ENCODE assay signal across 8 cellular contexts in genomic region chr5:10607023-10607665, GRCh38. TPM values are rescaled to one million over a fixed set of nuclear protein-coding genes. Genes with fewer than 3 reads are reported as not detected.
DNase-seq lines count a peak whose midpoint lies in the region; ATAC-seq and TF ChIP-seq lines count a peak whose summit lies in the region.

No MANE protein-coding gene starts in this region.

- POLR2A ChIA-PET in activated naive CD8-positive, alpha-beta T cell treated with anti-CD3 and anti-CD28 coated beads, Interleukin-2, amount 10 ng/mL, durations not matched to agents 7 days and 5 days (lab: Charles Lee): interaction anchor here (0.8 kb wide), 1 partner anchor 254 kb away, joined by 3 read pairs; the partner anchor contains the start of gene MARCHF6

- ATAC-seq in HG02678 (IDR thresholded peaks at IDR 0.05; ENCODE audit: unreplicated experiment): peak; percentile 81
- peak; percentile 62 for ATAC-seq in activated naive CD8-positive, alpha-beta T cell treated with anti-CD3 and anti-CD28 coated beads, Interleukin-2, amount 10 ng/mL, durations not matched to agents 7 days and 5 days (ENCODE audit: low read depth)
- ATAC-seq in lower lobe of right lung: peak; percentile 59 to 65

- peaks cover 7% of the 10 kb centered on the region for H3K36me3 Mint-ChIP-seq in activated CD4-positive, alpha-beta T cell treated with anti-CD3 and anti-CD28 coated beads, Interleukin-2, amount 10 ng/mL, durations not matched to agents 24 days and 14 days (ENCODE audit: low read depth)
- H3K36me3 Mint-ChIP-seq in activated naive CD8-positive, alpha-beta T cell treated with anti-CD3 and anti-CD28 coated beads, Interleukin-2, amount 10 ng/mL, durations not matched to agents 7 days and 5 days: no peaks in the 10 kb centered on the region

- no peaks in the 10 kb centered on the region for H3K27me3 Mint-ChIP-seq in activated CD4-positive, alpha-beta T cell treated with anti-CD3 and anti-CD28 coated beads, Interleukin-2, amount 10 ng/mL, durations not matched to agents 24 days and 14 days
- H3K27me3 Mint-ChIP-seq in activated naive CD8-positive, alpha-beta T cell treated with anti-CD3 and anti-CD28 coated beads, Interleukin-2, amount 10 ng/mL, durations not matched to agents 7 days and 5 days: peaks cover 8% of the 10 kb centered on the region

- peaks cover 26% of the 10 kb centered on the region for H3K4me1 ChIP-seq in lower lobe of right lung

- H3K9me3 ChIP-seq in lower lobe of right lung: no peaks in the 10 kb centered on the region

- H3K9me3 Mint-ChIP-seq in activated CD4-positive, alpha-beta T cell treated with anti-CD3 and anti-CD28 coated beads, Interleukin-2, amount 10 ng/mL, durations not matched to agents 24 days and 14 days: no peaks in the 10 kb centered on the region
- H3K9me3 Mint-ChIP-seq in activated naive CD8-positive, alpha-beta T cell treated with anti-CD3 and anti-CD28 coated beads, Interleukin-2, amount 10 ng/mL, durations not matched to agents 7 days and 5 days: no peaks in the 10 kb centered on the region

- H3K4me3 ChIP-seq in lower lobe of right lung: no peak overlapping the region

- no peaks in the 10 kb centered on the region for H3K27me3 ChIP-seq in lower lobe of right lung (ENCODE audit: low read depth)

- peaks cover 26% of the 10 kb centered on the region for H3K4me1 Mint-ChIP-seq in activated CD4-positive, alpha-beta T cell treated with anti-CD3 and anti-CD28 coated beads, Interleukin-2, amount 10 ng/mL, durations not matched to agents 24 days and 14 days
- H3K4me1 Mint-ChIP-seq in activated naive CD8-positive, alpha-beta T cell treated with anti-CD3 and anti-CD28 coated beads, Interleukin-2, amount 10 ng/mL, durations not matched to agents 7 days and 5 days: peaks cover 12% of the 10 kb centered on the region

- DNase-seq in activated CD4-positive, alpha-beta T cell treated with anti-CD3 and anti-CD28 coated beads, Interleukin-2, amount 10 ng/mL, durations not matched to agents 24 days and 14 days: no peak
- no peak for DNase-seq in activated CD4-positive, alpha-beta T cell treated with anti-CD3 and anti-CD28 coated beads, Interleukin-2, amount 50 U/mL, for 48 hours
- DNase-seq in NCI-H187 treated with DMSO at 0.1 percent for 48 hours (lab: John Stamatoyannopoulos, UW) (peak; percentile 98), lower lobe of right lung (no peak), NCI-H446 treated with DMSO at 0.1 percent for 48 hours (lab: John Stamatoyannopoulos, UW) (no peak), AG08396 (ENCODE audit: low spot score) (no peak)
- no peak for DNase-seq in activated naive CD8-positive, alpha-beta T cell treated with anti-CD3 and anti-CD28 coated beads, Interleukin-2, amount 10 ng/mL, durations not matched to agents 7 days and 5 days

- H3K4me3 Mint-ChIP-seq in activated CD4-positive, alpha-beta T cell treated with anti-CD3 and anti-CD28 coated beads, Interleukin-2, amount 10 ng/mL, durations not matched to agents 24 days and 14 days: peak overlapping the region; percentile 70
- peak overlapping the region; percentile 67 for H3K4me3 Mint-ChIP-seq in activated naive CD8-positive, alpha-beta T cell treated with anti-CD3 and anti-CD28 coated beads, Interleukin-2, amount 10 ng/mL, durations not matched to agents 7 days and 5 days

- no peaks in the 10 kb centered on the region for H3K36me3 ChIP-seq in lower lobe of right lung

- peak overlapping the region; percentile 67 for H3K27ac ChIP-seq in lower lobe of right lung

- no peak for TF ChIP-seq CTCF in lower lobe of right lung (IDR thresholded peaks at IDR 0.05)

- intact Hi-C loops in activated CD4-positive, alpha-beta T cell treated with anti-CD3 and anti-CD28 coated beads, Interleukin-2, amount 10 ng/mL, durations not matched to agents 24 days and 14 days (cut with micrococcal nuclease): no loop called here
- intact Hi-C loops in lower lobe of right lung (cut with DNase I): no loop called here

- peak overlapping the region; percentile 32 for H3K27ac Mint-ChIP-seq in activated CD4-positive, alpha-beta T cell treated with anti-CD3 and anti-CD28 coated beads, Interleukin-2, amount 10 ng/mL, durations not matched to agents 24 days and 14 days
- peak overlapping the region; percentile 9 for H3K27ac Mint-ChIP-seq in activated naive CD8-positive, alpha-beta T cell treated with anti-CD3 and anti-CD28 coated beads, Interleukin-2, amount 10 ng/mL, durations not matched to agents 7 days and 5 days

RNA-seq across cellular contexts. Expression of gene ANKRD33B, which starts 43.3 kb away (rescaled TPM):
- 21.0 and 21.7 TPM in 2 replicates for total RNA-seq in activated CD4-positive, alpha-beta T cell treated with anti-CD3 and anti-CD28 coated beads, Interleukin-2, amount 10 ng/mL, durations not matched to agents 24 days and 14 days
- 1 to 10 TPM; 4.4 to 4.8 TPM for total RNA-seq in activated naive CD8-positive, alpha-beta T cell treated with anti-CD3 and anti-CD28 coated beads, Interleukin-2, amount 10 ng/mL, durations not matched to agents 7 days and 5 days
- total RNA-seq in lower lobe of right lung: 5.8 TPM
